ENCODE assay signal across 9 cellular contexts in genomic region chr19:57282011-57282636, GRCh38.
DNase-seq lines count a peak whose midpoint lies in the region; ATAC-seq and TF ChIP-seq lines count a peak whose summit lies in the region.
"Had no signal": no experiment of that assay in that cellular context is flagged by ENCODE, and none has a peak within 500 bp of the region (broad histone marks: within the 10 kb centered on the region; RNA-seq: fewer than 3 reads in every experiment).

No MANE protein-coding gene starts in this region.

- H4K20me1 ChIP-seq in MM.1S (ENCODE audit: insufficient read depth, low read length) = no peaks in the 10 kb centered on the region; the same call in 1 of the 2 replicates

- ATAC-seq in HG02678 (IDR thresholded peaks at IDR 0.05; ENCODE audit: unreplicated experiment) = no peak
- no peak for ATAC-seq in GM19395 (IDR thresholded peaks at IDR 0.05; ENCODE audit: unreplicated experiment)

- peaks cover 27% of the 10 kb centered on the region for H3K4me1 ChIP-seq in MM.1S (ENCODE audit: low read length)
- peaks cover 35% of the 10 kb centered on the region for H3K4me1 ChIP-seq in effector memory CD4-positive, alpha-beta T cell (ENCODE audit: control insufficient read depth, insufficient read depth, low read length, poor library complexity, severe bottlenecking)
- H3K4me1 ChIP-seq in parathyroid adenoma = peaks cover 15% of the 10 kb centered on the region

- peak overlapping the region; percentile 91 for H3K27ac ChIP-seq in MM.1S (ENCODE audit: low read length)
- H3K27ac ChIP-seq in effector memory CD4-positive, alpha-beta T cell (ENCODE audit: insufficient read depth, low read length, poor library complexity, severe bottlenecking) = peak overlapping the region; percentile 16
- no peak overlapping the region for H3K27ac ChIP-seq in parathyroid adenoma

- H3K36me3 ChIP-seq in MM.1S (replicated peaks; ENCODE audit: insufficient read depth, low read length) (peaks cover 28% of the 10 kb centered on the region), parathyroid adenoma (ENCODE audit: control insufficient read depth, insufficient read depth, low read length) (no peaks in the 10 kb centered on the region)
- peaks cover 29% of the 10 kb centered on the region for H3K36me3 ChIP-seq in effector memory CD4-positive, alpha-beta T cell (ENCODE audit: control insufficient read depth, insufficient read depth, low read length)

- peaks cover 39% of the 10 kb centered on the region for H3F3A ChIP-seq in MM.1S (ENCODE audit: insufficient read depth, low read length)

- peak overlapping the region; percentile 97 for H3K4me2 ChIP-seq in MM.1S (ENCODE audit: low read depth, low read length)
- peak overlapping the region; percentile 51 for H3K4me2 ChIP-seq in parathyroid adenoma (ENCODE audit: low read length)

- no peak for TF ChIP-seq CTCF in GM12864 (IDR thresholded peaks at IDR 0.05; ENCODE audit: low read depth, low read length, missing control alignments)
- no peak for TF ChIP-seq CTCF in MM.1S (IDR thresholded peaks at IDR 0.05; ENCODE audit: low read length)
- TF ChIP-seq CTCF in parathyroid adenoma (IDR thresholded peaks at IDR 0.05) = no peak

- H3K9ac ChIP-seq in MM.1S (ENCODE audit: low read length) = peak overlapping the region; percentile 96
- no peak overlapping the region for H3K9ac ChIP-seq in parathyroid adenoma

- H3K4me3 ChIP-seq in GM12864 (ENCODE audit: low read depth, low read length) = peak overlapping the region; percentile 89
- H3K4me3 ChIP-seq in MM.1S (ENCODE audit: low read length) = peak overlapping the region; percentile 88
- no peak overlapping the region for H3K4me3 ChIP-seq in effector memory CD4-positive, alpha-beta T cell (ENCODE audit: insufficient read depth, low read depth, low read length, poor library complexity, severe bottlenecking)
- H3K4me3 ChIP-seq in parathyroid adenoma (ENCODE audit: low read depth, low read length) = no peak overlapping the region

- H3K27me3 ChIP-seq in MM.1S (replicated peaks; ENCODE audit: insufficient read depth, low read length) = no peaks in the 10 kb centered on the region
- H3K27me3 ChIP-seq in effector memory CD4-positive, alpha-beta T cell (replicated peaks; ENCODE audit: control insufficient read depth, insufficient read depth, low read length, poor library complexity, severe bottlenecking) = no peaks in the 10 kb centered on the region
- no peaks in the 10 kb centered on the region for H3K27me3 ChIP-seq in parathyroid adenoma (ENCODE audit: control insufficient read depth, insufficient read depth, low read length)

- H3K9me2 ChIP-seq in MM.1S (replicated peaks; ENCODE audit: insufficient read depth, low read length) = no peaks in the 10 kb centered on the region

- H2AFZ ChIP-seq in MM.1S (ENCODE audit: low read length) (no peak overlapping the region), parathyroid adenoma (no peak overlapping the region)

- peaks cover 65% of the 10 kb centered on the region for H3K79me2 ChIP-seq in MM.1S (ENCODE audit: low read length)
- peaks cover 68% of the 10 kb centered on the region for H3K79me2 ChIP-seq in parathyroid adenoma

- no peaks in the 10 kb centered on the region for H3K9me3 ChIP-seq in MM.1S (replicated peaks; ENCODE audit: insufficient read depth, low read length)
- no peaks in the 10 kb centered on the region for H3K9me3 ChIP-seq in effector memory CD4-positive, alpha-beta T cell (ENCODE audit: control insufficient read depth, low read length)
- no peaks in the 10 kb centered on the region for H3K9me3 ChIP-seq in parathyroid adenoma (ENCODE audit: control insufficient read depth, low read length)

- no peak for DNase-seq in GM12864 (ENCODE audit: low read depth)
- DNase-seq in MM.1S = peak; percentile 10
- DNase-seq in effector memory CD4-positive, alpha-beta T cell = no peak
- no peak for DNase-seq in activated CD8-positive, alpha-beta memory T cell treated with anti-CD3 and anti-CD28 coated beads for 24 hours
- no peak for DNase-seq in GM03348 (ENCODE audit: low spot score)
- DNase-seq: stimulated activated CD4-positive, alpha-beta T cell treated with anti-CD3 and anti-CD28 coated beads, Interleukin-4, amount 100 ng/mL, for 24 hours had no signal

Comparison
In these comparisons a context has a peak if more than half of its experiments do, and no peak if none do; other contexts are left out.
1. H3K4me3 ChIP-seq: peak in GM12864 (single experiment) and MM.1S (single experiment); none in effector memory CD4-positive, alpha-beta T cell (single experiment) and parathyroid adenoma (single experiment).